Comparison of ENCODE assay signal across 1 cellular context in the genomic region with DNA sequence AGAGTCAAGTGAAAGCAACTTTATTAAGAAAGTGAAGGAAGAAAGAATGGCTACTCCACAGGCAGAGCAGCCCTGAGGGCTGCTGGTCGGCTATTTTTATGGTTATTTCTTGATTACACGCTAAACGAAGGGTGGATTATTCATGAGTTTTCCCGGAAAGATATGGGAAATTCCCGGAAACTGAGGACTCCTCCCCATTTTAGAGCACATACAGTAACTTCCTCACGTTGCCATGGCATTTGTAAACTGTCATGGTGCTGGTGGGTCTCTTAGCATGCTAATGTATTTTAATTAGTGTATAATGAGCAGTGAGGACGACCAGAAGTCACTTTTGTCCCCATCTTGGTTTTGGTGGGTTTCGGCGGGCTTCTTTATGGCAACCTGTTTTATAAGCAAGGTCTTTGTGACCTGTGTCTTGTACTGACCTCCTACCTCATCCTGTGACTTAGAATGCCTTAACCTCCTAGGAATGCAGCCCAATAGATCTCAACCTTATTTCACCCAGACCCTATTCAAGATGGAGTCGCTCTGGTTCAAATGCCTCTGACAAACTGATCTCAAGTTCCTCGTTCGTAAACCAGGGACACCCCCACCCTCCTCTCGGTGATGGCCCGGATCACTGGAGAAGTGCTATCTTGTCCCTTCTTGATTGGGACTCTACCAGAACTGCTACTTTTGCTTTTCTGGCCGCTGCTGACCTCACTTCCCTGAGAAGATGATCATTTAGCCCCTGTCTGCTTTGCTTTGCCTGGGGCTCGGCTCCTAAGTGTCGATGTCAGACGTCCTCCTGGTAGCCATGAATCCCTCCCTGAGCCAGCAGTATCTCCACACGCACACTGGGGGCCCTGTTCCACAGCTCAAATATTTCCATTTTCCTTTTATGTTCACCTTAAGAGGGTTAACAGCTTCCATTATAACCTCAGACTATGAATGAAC.
TF ChIP-seq lines count a peak whose summit lies in the region.

No MANE protein-coding gene starts in this region.

TF ChIP-seq in K562, 482 proteins besides CTCF, POLR2A, EP300 and RAD21 (continued from another document and continues in another):
- TF ChIP-seq, protein P1, sequence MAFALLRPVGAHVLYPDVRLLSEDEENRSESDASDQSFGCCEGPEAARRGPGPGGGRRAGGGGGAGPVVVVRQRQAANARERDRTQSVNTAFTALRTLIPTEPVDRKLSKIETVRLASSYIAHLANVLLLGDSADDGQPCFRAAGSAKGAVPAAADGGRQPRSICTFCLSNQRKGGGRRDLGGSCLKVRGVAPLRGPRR (CRISPR knock-in tag; IDR thresholded peaks at IDR 0.05) = peak; percentile 84; the same call in 1 of the 2 replicates
- TF ChIP-seq, protein P2, sequence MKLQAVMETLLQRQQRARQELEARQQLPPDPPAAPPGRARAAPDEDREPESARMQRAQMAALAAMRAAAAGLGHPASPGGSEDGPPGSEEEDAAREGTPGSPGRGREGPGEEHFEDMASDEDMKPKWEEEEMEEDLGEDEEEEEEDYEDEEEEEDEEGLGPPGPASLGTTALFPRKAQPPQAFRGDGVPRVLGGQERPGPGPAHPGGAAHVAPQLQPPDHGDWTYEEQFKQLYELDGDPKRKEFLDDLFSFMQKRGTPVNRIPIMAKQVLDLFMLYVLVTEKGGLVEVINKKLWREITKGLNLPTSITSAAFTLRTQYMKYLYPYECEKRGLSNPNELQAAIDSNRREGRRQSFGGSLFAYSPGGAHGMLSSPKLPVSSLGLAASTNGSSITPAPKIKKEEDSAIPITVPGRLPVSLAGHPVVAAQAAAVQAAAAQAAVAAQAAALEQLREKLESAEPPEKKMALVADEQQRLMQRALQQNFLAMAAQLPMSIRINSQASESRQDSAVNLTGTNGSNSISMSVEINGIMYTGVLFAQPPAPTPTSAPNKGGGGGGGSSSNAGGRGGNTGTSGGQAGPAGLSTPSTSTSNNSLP (IDR thresholded peaks at IDR 0.05; ENCODE audit: borderline replicate concordance, low read depth, low read length) = peak; percentile 86; the same call in 1 of the 2 replicates
- TF ChIP-seq IFI16 (CRISPR knock-in tag; IDR thresholded peaks at IDR 0.05) (peak; percentile 58; the same call in 1 of the 2 replicates), JUN (IDR thresholded peaks at IDR 0.05; ENCODE audit: borderline replicate concordance, low read depth, low read length) (0 out of 2 replicates have a peak, but pooled peaks have one; percentile 41), JUN (CRISPR knock-in tag; IDR thresholded peaks at IDR 0.05; ENCODE audit: borderline replicate concordance) (no peak), KLF1 (tag; IDR thresholded peaks at IDR 0.05) (peak; percentile 46; the same call in 1 of the 2 replicates), BACH1 (tag; IDR thresholded peaks at IDR 0.05) (peak; percentile 75; the same call in 1 of the 2 replicates), FOXJ3 (CRISPR knock-in tag; IDR thresholded peaks at IDR 0.05) (0 out of 2 replicates have a peak, but pooled peaks have one; percentile 37), HIVEP1 (CRISPR knock-in tag; IDR thresholded peaks at IDR 0.05) (peak; percentile 83), SAFB2 (IDR thresholded peaks at IDR 0.05; ENCODE audit: borderline replicate concordance, low read depth, low read length, severe bottlenecking) (no peak), ZNF583 (CRISPR knock-in tag; IDR thresholded peaks at IDR 0.05) (peak; percentile 93), ZNF41 (CRISPR knock-in tag; conservative IDR thresholded peaks at IDR 0.05) (peak; percentile 89), MEF2D (tag; conservative IDR thresholded peaks at IDR 0.05; ENCODE audit: low read depth) (peak; percentile 97), ZNF551 (CRISPR knock-in tag; IDR thresholded peaks at IDR 0.05) (no peak), ZNF584 (CRISPR knock-in tag; IDR thresholded peaks at IDR 0.05; ENCODE audit: low read depth) (peak; percentile 79; the same call in 1 of the 2 replicates), MCM3 (IDR thresholded peaks at IDR 0.05) (no peak), PHTF2 (CRISPR knock-in tag; IDR thresholded peaks at IDR 0.05) (no peak), ZNF408 (CRISPR knock-in tag; IDR thresholded peaks at IDR 0.05; ENCODE audit: low read depth) (no peak), SMAD1 (IDR thresholded peaks at IDR 0.05; ENCODE audit: low read depth, low read length, partially characterized antibody) (no peak), KLF13 (tag; IDR thresholded peaks at IDR 0.05; ENCODE audit: borderline replicate concordance, low read depth) (peak; percentile 65; the same call in 1 of the 2 replicates), POLR3G (IDR thresholded peaks at IDR 0.05; ENCODE audit: extremely low read depth, insufficient read length, insufficient replicate concordance) (no peak), ZNF217 (CRISPR knock-in tag; IDR thresholded peaks at IDR 0.05) (no peak), STAT5B (CRISPR knock-in tag; IDR thresholded peaks at IDR 0.05) (0 out of 2 replicates have a peak, but pooled peaks have one; percentile 49), MAFG (tag; conservative IDR thresholded peaks at IDR 0.05) (peak; percentile 23; the same call in 1 of the 2 replicates), SMARCB1 (IDR thresholded peaks at IDR 0.05; ENCODE audit: insufficient read length, low read depth) (no peak), SMARCA4 (IDR thresholded peaks at IDR 0.05) (peak; percentile 26; the same call in 1 of the 2 replicates), KLF6 (CRISPR knock-in tag; IDR thresholded peaks at IDR 0.05; ENCODE audit: borderline replicate concordance) (peak; percentile 81), GTF2A2 (tag; IDR thresholded peaks at IDR 0.05) (peak; percentile 83; the same call in 1 of the 2 replicates)
- TF ChIP-seq, protein P3, sequence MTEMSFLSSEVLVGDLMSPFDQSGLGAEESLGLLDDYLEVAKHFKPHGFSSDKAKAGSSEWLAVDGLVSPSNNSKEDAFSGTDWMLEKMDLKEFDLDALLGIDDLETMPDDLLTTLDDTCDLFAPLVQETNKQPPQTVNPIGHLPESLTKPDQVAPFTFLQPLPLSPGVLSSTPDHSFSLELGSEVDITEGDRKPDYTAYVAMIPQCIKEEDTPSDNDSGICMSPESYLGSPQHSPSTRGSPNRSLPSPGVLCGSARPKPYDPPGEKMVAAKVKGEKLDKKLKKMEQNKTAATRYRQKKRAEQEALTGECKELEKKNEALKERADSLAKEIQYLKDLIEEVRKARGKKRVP (CRISPR knock-in tag; IDR thresholded peaks at IDR 0.05) = peak; percentile 76
- TF ChIP-seq, protein P4, sequence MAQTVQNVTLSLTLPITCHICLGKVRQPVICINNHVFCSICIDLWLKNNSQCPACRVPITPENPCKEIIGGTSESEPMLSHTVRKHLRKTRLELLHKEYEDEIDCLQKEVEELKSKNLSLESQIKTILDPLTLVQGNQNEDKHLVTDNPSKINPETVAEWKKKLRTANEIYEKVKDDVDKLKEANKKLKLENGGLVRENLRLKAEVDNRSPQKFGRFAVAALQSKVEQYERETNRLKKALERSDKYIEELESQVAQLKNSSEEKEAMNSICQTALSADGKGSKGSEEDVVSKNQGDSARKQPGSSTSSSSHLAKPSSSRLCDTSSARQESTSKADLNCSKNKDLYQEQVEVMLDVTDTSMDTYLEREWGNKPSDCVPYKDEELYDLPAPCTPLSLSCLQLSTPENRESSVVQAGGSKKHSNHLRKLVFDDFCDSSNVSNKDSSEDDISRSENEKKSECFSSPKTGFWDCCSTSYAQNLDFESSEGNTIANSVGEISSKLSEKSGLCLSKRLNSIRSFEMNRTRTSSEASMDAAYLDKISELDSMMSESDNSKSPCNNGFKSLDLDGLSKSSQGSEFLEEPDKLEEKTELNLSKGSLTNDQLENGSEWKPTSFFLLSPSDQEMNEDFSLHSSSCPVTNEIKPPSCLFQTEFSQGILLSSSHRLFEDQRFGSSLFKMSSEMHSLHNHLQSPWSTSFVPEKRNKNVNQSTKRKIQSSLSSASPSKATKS (CRISPR knock-in tag; IDR thresholded peaks at IDR 0.05) = no peak
- TF ChIP-seq, protein P5, sequence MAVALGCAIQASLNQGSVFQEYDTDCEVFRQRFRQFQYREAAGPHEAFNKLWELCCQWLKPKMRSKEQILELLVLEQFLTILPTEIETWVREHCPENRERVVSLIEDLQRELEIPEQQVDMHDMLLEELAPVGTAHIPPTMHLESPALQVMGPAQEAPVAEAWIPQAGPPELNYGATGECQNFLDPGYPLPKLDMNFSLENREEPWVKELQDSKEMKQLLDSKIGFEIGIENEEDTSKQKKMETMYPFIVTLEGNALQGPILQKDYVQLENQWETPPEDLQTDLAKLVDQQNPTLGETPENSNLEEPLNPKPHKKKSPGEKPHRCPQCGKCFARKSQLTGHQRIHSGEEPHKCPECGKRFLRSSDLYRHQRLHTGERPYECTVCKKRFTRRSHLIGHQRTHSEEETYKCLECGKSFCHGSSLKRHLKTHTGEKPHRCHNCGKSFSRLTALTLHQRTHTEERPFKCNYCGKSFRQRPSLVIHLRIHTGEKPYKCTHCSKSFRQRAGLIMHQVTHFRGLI (CRISPR knock-in tag; IDR thresholded peaks at IDR 0.05) = peak; percentile 80; the same call in 1 of the 2 replicates
- TF ChIP-seq, protein P6, sequence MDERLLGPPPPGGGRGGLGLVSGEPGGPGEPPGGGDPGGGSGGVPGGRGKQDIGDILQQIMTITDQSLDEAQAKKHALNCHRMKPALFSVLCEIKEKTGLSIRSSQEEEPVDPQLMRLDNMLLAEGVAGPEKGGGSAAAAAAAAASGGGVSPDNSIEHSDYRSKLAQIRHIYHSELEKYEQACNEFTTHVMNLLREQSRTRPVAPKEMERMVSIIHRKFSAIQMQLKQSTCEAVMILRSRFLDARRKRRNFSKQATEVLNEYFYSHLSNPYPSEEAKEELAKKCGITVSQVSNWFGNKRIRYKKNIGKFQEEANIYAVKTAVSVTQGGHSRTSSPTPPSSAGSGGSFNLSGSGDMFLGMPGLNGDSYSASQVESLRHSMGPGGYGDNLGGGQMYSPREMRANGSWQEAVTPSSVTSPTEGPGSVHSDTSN (CRISPR knock-in tag; IDR thresholded peaks at IDR 0.05; ENCODE audit: low read depth) = no peak
- TF ChIP-seq, protein P6 (tag; conservative IDR thresholded peaks at IDR 0.05; ENCODE audit: low read depth) = peak; percentile 64
- TF ChIP-seq, protein P7, sequence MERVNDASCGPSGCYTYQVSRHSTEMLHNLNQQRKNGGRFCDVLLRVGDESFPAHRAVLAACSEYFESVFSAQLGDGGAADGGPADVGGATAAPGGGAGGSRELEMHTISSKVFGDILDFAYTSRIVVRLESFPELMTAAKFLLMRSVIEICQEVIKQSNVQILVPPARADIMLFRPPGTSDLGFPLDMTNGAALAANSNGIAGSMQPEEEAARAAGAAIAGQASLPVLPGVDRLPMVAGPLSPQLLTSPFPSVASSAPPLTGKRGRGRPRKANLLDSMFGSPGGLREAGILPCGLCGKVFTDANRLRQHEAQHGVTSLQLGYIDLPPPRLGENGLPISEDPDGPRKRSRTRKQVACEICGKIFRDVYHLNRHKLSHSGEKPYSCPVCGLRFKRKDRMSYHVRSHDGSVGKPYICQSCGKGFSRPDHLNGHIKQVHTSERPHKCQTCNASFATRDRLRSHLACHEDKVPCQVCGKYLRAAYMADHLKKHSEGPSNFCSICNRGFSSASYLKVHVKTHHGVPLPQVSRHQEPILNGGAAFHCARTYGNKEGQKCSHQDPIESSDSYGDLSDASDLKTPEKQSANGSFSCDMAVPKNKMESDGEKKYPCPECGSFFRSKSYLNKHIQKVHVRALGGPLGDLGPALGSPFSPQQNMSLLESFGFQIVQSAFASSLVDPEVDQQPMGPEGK (CRISPR knock-in tag; IDR thresholded peaks at IDR 0.05; ENCODE audit: borderline replicate concordance) = no peak
- TF ChIP-seq, protein P8, sequence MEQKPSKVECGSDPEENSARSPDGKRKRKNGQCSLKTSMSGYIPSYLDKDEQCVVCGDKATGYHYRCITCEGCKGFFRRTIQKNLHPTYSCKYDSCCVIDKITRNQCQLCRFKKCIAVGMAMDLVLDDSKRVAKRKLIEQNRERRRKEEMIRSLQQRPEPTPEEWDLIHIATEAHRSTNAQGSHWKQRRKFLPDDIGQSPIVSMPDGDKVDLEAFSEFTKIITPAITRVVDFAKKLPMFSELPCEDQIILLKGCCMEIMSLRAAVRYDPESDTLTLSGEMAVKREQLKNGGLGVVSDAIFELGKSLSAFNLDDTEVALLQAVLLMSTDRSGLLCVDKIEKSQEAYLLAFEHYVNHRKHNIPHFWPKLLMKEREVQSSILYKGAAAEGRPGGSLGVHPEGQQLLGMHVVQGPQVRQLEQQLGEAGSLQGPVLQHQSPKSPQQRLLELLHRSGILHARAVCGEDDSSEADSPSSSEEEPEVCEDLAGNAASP (IDR thresholded peaks at IDR 0.05) = no peak
- TF ChIP-seq, protein P9, sequence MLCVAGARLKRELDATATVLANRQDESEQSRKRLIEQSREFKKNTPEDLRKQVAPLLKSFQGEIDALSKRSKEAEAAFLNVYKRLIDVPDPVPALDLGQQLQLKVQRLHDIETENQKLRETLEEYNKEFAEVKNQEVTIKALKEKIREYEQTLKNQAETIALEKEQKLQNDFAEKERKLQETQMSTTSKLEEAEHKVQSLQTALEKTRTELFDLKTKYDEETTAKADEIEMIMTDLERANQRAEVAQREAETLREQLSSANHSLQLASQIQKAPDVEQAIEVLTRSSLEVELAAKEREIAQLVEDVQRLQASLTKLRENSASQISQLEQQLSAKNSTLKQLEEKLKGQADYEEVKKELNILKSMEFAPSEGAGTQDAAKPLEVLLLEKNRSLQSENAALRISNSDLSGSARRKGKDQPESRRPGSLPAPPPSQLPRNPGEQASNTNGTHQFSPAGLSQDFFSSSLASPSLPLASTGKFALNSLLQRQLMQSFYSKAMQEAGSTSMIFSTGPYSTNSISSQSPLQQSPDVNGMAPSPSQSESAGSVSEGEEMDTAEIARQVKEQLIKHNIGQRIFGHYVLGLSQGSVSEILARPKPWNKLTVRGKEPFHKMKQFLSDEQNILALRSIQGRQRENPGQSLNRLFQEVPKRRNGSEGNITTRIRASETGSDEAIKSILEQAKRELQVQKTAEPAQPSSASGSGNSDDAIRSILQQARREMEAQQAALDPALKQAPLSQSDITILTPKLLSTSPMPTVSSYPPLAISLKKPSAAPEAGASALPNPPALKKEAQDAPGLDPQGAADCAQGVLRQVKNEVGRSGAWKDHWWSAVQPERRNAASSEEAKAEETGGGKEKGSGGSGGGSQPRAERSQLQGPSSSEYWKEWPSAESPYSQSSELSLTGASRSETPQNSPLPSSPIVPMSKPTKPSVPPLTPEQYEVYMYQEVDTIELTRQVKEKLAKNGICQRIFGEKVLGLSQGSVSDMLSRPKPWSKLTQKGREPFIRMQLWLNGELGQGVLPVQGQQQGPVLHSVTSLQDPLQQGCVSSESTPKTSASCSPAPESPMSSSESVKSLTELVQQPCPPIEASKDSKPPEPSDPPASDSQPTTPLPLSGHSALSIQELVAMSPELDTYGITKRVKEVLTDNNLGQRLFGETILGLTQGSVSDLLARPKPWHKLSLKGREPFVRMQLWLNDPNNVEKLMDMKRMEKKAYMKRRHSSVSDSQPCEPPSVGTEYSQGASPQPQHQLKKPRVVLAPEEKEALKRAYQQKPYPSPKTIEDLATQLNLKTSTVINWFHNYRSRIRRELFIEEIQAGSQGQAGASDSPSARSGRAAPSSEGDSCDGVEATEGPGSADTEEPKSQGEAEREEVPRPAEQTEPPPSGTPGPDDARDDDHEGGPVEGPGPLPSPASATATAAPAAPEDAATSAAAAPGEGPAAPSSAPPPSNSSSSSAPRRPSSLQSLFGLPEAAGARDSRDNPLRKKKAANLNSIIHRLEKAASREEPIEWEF (CRISPR knock-in tag; IDR thresholded peaks at IDR 0.05) = peak; percentile 82
